Comparison of ENCODE assay signal across 16 cellular contexts in the genomic region with DNA sequence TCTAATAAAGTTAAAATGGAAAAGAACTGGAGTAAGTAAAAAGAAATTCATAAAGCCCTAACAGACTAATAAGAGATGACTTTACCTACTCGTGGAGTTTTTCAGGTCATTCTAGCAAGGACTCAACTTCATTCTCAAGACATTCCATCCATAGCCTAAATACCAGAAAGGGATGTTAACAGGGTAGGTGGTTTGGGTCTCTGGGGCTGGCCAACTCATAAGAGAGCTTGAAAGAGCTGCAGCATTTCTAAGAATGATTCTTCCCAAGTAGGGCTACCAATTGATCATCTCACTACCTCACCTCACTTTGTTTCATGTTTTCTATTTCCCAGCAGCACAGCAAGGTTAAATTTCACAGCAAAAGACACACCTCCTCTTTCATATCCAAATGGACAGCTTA.
DNase-seq lines count a peak whose midpoint lies in the region; ATAC-seq lines count a peak whose summit lies in the region.
"Had no signal": no experiment of that assay in that cellular context is flagged by ENCODE, and none has a peak within 500 bp of the region (broad histone marks: within the 10 kb centered on the region; RNA-seq: fewer than 3 reads in every experiment).

No MANE protein-coding gene starts in this region.

- intact Hi-C loops in activated CD4-positive, alpha-beta T cell treated with anti-CD3 and anti-CD28 coated beads for 36 hours (cut with DNase I, micrococcal nuclease): no loop called here

- CTCF ChIA-PET in activated CD4-positive, alpha-beta T cell treated with anti-CD3 and anti-CD28 coated beads for 36 hours (lab: Charles Lee): interaction anchor here (0.7 to 1.2 kb wide), 4 partner anchors 9 to 59 kb away, joined by 3 to 7 read pairs (median 3); no protein-coding TSS in a partner anchor

- POLR2A ChIA-PET in activated CD4-positive, alpha-beta T cell treated with anti-CD3 and anti-CD28 coated beads for 36 hours (lab: Charles Lee): interaction anchor here (0.6 to 0.9 kb wide), 2 partner anchors 9 to 44 kb away, joined by 3 read pairs; no protein-coding TSS in a partner anchor

- peaks cover 6% of the 10 kb centered on the region for H3K9me3 Mint-ChIP-seq in activated CD4-positive, alpha-beta T cell treated with anti-CD3 and anti-CD28 coated beads for 36 hours (ENCODE audit: low read depth)
- peaks cover 0 to 3% of the 10 kb centered on the region in 2 donors for H3K9me3 Mint-ChIP-seq in activated naive CD4-positive, alpha-beta T cell treated with anti-CD3 and anti-CD28 coated beads, Interleukin-2, amount 50 U/mL, for 72 hours
- H3K9me3 Mint-ChIP-seq in activated T-helper 17 cell treated with anti-CD3 and anti-CD28 coated beads, Interleukin-2, amount 50 U/mL, for 72 hours: peaks cover 3% of the 10 kb centered on the region
- H3K9me3 Mint-ChIP-seq in stimulated activated naive CD8-positive, alpha-beta T cell treated with anti-CD3 and anti-CD28 coated beads, Interleukin-15, amount 100 ng/mL, for 72 hours: peaks cover 0 to 4% of the 10 kb centered on the region in 2 donors

- H3K27ac Mint-ChIP-seq in activated CD4-positive, alpha-beta T cell treated with anti-CD3 and anti-CD28 coated beads for 36 hours: peak overlapping the region; percentile 74
- H3K27ac Mint-ChIP-seq in activated naive CD4-positive, alpha-beta T cell treated with anti-CD3 and anti-CD28 coated beads, Interleukin-2, amount 50 U/mL, for 72 hours: peak overlapping the region in 1 of 2 donors; percentile 7
- H3K27ac Mint-ChIP-seq in activated T-helper 17 cell treated with anti-CD3 and anti-CD28 coated beads, Interleukin-2, amount 50 U/mL, for 72 hours: peak overlapping the region; percentile 84
- H3K27ac Mint-ChIP-seq in stimulated activated naive CD8-positive, alpha-beta T cell treated with anti-CD3 and anti-CD28 coated beads, Interleukin-15, amount 100 ng/mL, for 72 hours: no peak overlapping the region
- H3K27ac Mint-ChIP-seq: B cell had no signal

- H3K4me3 Mint-ChIP-seq in activated CD4-positive, alpha-beta T cell treated with anti-CD3 and anti-CD28 coated beads for 36 hours: no peak overlapping the region
- H3K4me3 Mint-ChIP-seq in activated T-helper 17 cell treated with anti-CD3 and anti-CD28 coated beads, Interleukin-2, amount 50 U/mL, for 72 hours: peak overlapping the region; percentile 81
- no peak overlapping the region for H3K4me3 Mint-ChIP-seq in stimulated activated naive CD8-positive, alpha-beta T cell treated with anti-CD3 and anti-CD28 coated beads, Interleukin-15, amount 100 ng/mL, for 72 hours
- H3K4me3 Mint-ChIP-seq: B cell, H9 had no signal

- DNase-seq in activated CD4-positive, alpha-beta T cell treated with anti-CD3 and anti-CD28 coated beads for 36 hours: no peak
- DNase-seq in activated CD4-positive, alpha-beta T cell treated with anti-CD3 and anti-CD28 coated beads, Interleukin-2, amount 50 U/mL, for 1 hour: no peak
- no peak for DNase-seq in activated naive CD4-positive, alpha-beta T cell treated with anti-CD3 and anti-CD28 coated beads, Interleukin-2, amount 50 U/mL, for 72 hours (ENCODE audit: low spot score in 2 of 2)
- DNase-seq in activated naive CD4-positive, alpha-beta T cell treated with anti-CD3 and anti-CD28 coated beads, Interleukin-2, amount 50 U/mL, for 16 hours: no peak
- DNase-seq in stimulated activated naive CD8-positive, alpha-beta T cell treated with anti-CD3 and anti-CD28 coated beads, Interleukin-15, amount 100 ng/mL, for 72 hours: no peak
- no peak for DNase-seq in stimulated activated CD4-positive, alpha-beta T cell treated with anti-CD3 and anti-CD28 coated beads, Interleukin-2, amount 100 ng/mL, for 48 hours
- DNase-seq: DMS79 treated with DMSO at 0.1 percent for 48 hours, H9, IMR-90, NCI-H1417, NCI-H187, NCI-H2107, NCI-H510A, NCI-H774 had no signal

- ATAC-seq in activated CD4-positive, alpha-beta T cell treated with anti-CD3 and anti-CD28 coated beads for 36 hours: peak; percentile 54
- ATAC-seq in activated naive CD4-positive, alpha-beta T cell treated with anti-CD3 and anti-CD28 coated beads, Interleukin-2, amount 50 U/mL, for 72 hours: peak; percentile 40 to 80
- peak; percentile 70 for ATAC-seq in activated T-helper 17 cell treated with anti-CD3 and anti-CD28 coated beads, Interleukin-2, amount 50 U/mL, for 72 hours (replicated peaks)
- peak; percentile 69 for ATAC-seq in stimulated activated naive CD8-positive, alpha-beta T cell treated with anti-CD3 and anti-CD28 coated beads, Interleukin-15, amount 100 ng/mL, for 72 hours

- no peaks in the 10 kb centered on the region for H3K27me3 Mint-ChIP-seq in activated CD4-positive, alpha-beta T cell treated with anti-CD3 and anti-CD28 coated beads for 36 hours
- H3K27me3 Mint-ChIP-seq in activated T-helper 17 cell treated with anti-CD3 and anti-CD28 coated beads, Interleukin-2, amount 50 U/mL, for 72 hours: no peaks in the 10 kb centered on the region
- no peaks in the 10 kb centered on the region for H3K27me3 Mint-ChIP-seq in stimulated activated naive CD8-positive, alpha-beta T cell treated with anti-CD3 and anti-CD28 coated beads, Interleukin-15, amount 100 ng/mL, for 72 hours
- H3K27me3 Mint-ChIP-seq: B cell had no signal

- H3K36me3 Mint-ChIP-seq in activated CD4-positive, alpha-beta T cell treated with anti-CD3 and anti-CD28 coated beads for 36 hours (ENCODE audit: low read depth): peaks cover 66% of the 10 kb centered on the region
- peaks cover 29 to 49% of the 10 kb centered on the region in 2 donors for H3K36me3 Mint-ChIP-seq in activated naive CD4-positive, alpha-beta T cell treated with anti-CD3 and anti-CD28 coated beads, Interleukin-2, amount 50 U/mL, for 72 hours
- peaks cover 99% of the 10 kb centered on the region for H3K36me3 Mint-ChIP-seq in activated T-helper 17 cell treated with anti-CD3 and anti-CD28 coated beads, Interleukin-2, amount 50 U/mL, for 72 hours (ENCODE audit: low read depth)

- H3K4me1 Mint-ChIP-seq in activated CD4-positive, alpha-beta T cell treated with anti-CD3 and anti-CD28 coated beads for 36 hours: peaks cover 67% of the 10 kb centered on the region
- H3K4me1 Mint-ChIP-seq in activated T-helper 17 cell treated with anti-CD3 and anti-CD28 coated beads, Interleukin-2, amount 50 U/mL, for 72 hours: peaks cover 33% of the 10 kb centered on the region
- H3K4me1 Mint-ChIP-seq in stimulated activated naive CD8-positive, alpha-beta T cell treated with anti-CD3 and anti-CD28 coated beads, Interleukin-15, amount 100 ng/mL, for 72 hours: peaks cover 36% of the 10 kb centered on the region
- H3K4me1 Mint-ChIP-seq: B cell had no signal

Comparison
In these comparisons a context has a peak if more than half of its experiments do, and no peak if none do; other contexts are left out.
1. H3K27ac Mint-ChIP-seq: peak in activated CD4-positive, alpha-beta T cell treated with anti-CD3 and anti-CD28 coated beads for 36 hours (single experiment) and activated T-helper 17 cell treated with anti-CD3 and anti-CD28 coated beads, Interleukin-2, amount 50 U/mL, for 72 hours (single experiment); none in stimulated activated naive CD8-positive, alpha-beta T cell treated with anti-CD3 and anti-CD28 coated beads, Interleukin-15, amount 100 ng/mL, for 72 hours (0 of 2).
2. Peak in every context shown above with its lines, with median percentiles within 50 percentile points of each other: ATAC-seq.